In the genomic region with DNA sequence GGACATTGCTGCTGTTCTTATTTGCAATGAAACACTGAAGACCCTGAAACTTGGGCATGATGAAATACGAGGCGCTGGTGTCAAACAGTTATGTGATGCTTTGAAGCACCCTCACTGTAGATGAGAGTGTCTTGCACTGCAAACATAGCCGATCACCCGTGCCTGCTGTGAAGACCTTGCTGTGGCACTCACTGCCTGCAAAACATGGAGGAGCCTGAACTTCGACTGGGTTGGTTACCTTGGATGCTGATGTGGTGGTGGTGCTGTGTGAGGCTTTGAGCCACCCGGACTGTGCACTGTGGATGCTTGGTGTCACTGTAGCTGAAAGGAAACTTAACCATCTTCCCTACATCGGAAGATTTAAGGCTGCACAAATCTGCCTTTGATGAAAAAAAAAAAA, we compare ENCODE assay signal across 34 cellular contexts.
"Had no signal": no experiment of that assay in that cellular context is flagged by ENCODE, and none has a peak within 500 bp of the region (broad histone marks: within the 10 kb centered on the region; RNA-seq: fewer than 3 reads in every experiment).

No MANE protein-coding gene starts in this region.

- H3K9ac ChIP-seq: KMS-11 had no signal

- H3K27ac ChIP-seq: KMS-11 had no signal

- H3K4me2 ChIP-seq: KMS-11 had no signal

- H3K4me3 ChIP-seq: MG63 had no signal

- H3K9me3 ChIP-seq: MG63 had no signal

- H3K27me3 ChIP-seq: MG63 had no signal

- DNase-seq: Karpas-422, Kasumi-1, KG1, MG63, MM.1S, MV-4-11, NCI-H1048, NCI-H1092, NCI-H1092 treated with DMSO at 0.1 percent for 48 hours, NCI-H1105, NCI-H1105 treated with DMSO at 0.1 percent for 48 hours, NCI-H1417, NCI-H1417 treated with DMSO at 0.1 percent for 48 hours, NCI-H1436, NCI-H1436 treated with DMSO at 0.1 percent for 48 hours, NCI-H146, NCI-H1694, NCI-H1694 treated with DMSO at 0.1 percent for 48 hours, NCI-H187, NCI-H187 treated with DMSO at 0.1 percent for 48 hours, NCI-H1930, NCI-H2029, NCI-H2029 treated with DMSO at 0.1 percent for 48 hours, NCI-H2081, NCI-H2081 treated with DMSO at 0.1 percent for 48 hours, NCI-H2107, NCI-H2171, NCI-H2171 treated with DMSO at 0.1 percent for 48 hours, NCI-H2227 treated with DMSO at 0.1 percent for 48 hours, NCI-H226, NCI-H345, NCI-H446, NCI-H446 treated with DMSO at 0.1 percent for 48 hours had no signal

- H3K36me3 ChIP-seq: MG63 had no signal
